In the genomic region with DNA sequence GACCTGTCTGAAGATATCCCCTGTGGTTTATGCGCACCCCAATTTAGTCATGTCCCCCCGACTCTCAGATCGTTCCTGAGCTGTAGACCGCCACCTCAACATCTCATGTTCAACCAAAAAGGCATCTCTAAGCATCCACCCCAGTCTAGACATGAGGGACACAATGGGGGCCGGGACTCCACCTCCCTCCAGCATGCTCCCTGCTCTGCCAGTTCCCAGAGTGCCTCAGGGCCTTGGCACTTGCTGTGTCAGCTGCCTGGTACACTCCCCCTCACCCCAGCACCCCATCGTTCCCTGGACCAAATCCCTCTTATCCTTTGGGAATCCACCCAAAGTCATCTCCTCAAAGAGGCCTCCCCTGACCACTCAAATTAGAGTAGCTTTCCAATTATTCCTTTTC, we compare ENCODE assay signal across 20 cellular contexts. TPM values are rescaled to one million over a fixed set of nuclear protein-coding genes. Genes with fewer than 3 reads are reported as not detected.
DNase-seq lines count a peak whose midpoint lies in the region; ATAC-seq and TF ChIP-seq lines count a peak whose summit lies in the region.
"Had no signal": no experiment of that assay in that cellular context is flagged by ENCODE, and none has a peak within 500 bp of the region (broad histone marks: within the 10 kb centered on the region; RNA-seq: fewer than 3 reads in every experiment).

No MANE protein-coding gene starts in this region.

- H3K9ac ChIP-seq in GM23248: no peak overlapping the region

- intact Hi-C loops in stomach (cut with DNase I; ENCODE audit: low total_unique reads): loop anchor here (10.0 kb wide), 1 partner anchor 86 kb away; no protein-coding TSS in a partner anchor

- H2AFZ ChIP-seq in GM23248: no peak overlapping the region

- H3K9me3 ChIP-seq in GM23248 (ENCODE audit: low read depth) (no peaks in the 10 kb centered on the region), stomach (no peaks in the 10 kb centered on the region)
- H3K9me3 ChIP-seq: neutrophil had no signal

- H3K27me3 Mint-ChIP-seq in brain (peaks cover 8% of the 10 kb centered on the region), nephron (ENCODE audit: low read depth) (no peaks in the 10 kb centered on the region)
- H3K27me3 Mint-ChIP-seq: activated CD4-positive, alpha-beta T cell treated with anti-CD3 and anti-CD28 coated beads, Interleukin-2, amount 10 ng/mL, durations not matched to agents 24 days and 14 days had no signal

- H3K27ac Mint-ChIP-seq in brain (peak overlapping the region in 4 of 5 experiments; percentile 9 to 59 (median 40)), nephron (peak overlapping the region; percentile 36 to 72 (median 56))
- H3K27ac Mint-ChIP-seq: activated CD4-positive, alpha-beta T cell treated with anti-CD3 and anti-CD28 coated beads, Interleukin-2, amount 10 ng/mL, durations not matched to agents 24 days and 14 days; effector memory CD8-positive, alpha-beta T cell; mesothelial cell of epicardium; stimulated activated naive CD8-positive, alpha-beta T cell treated with anti-CD3 and anti-CD28 coated beads, Interleukin-15, Interleukin-2, amounts not matched to agents 100 ng/mL and 50 ng/mL, for 24 hours; T-cell had no signal

- no peak for TF ChIP-seq EP300 in stomach (IDR thresholded peaks at IDR 0.05)

- H3K4me2 ChIP-seq in GM23248 (ENCODE audit: unreplicated experiment): no peak overlapping the region

- H3K27ac ChIP-seq in GM23248 (peak overlapping the region; percentile 52), stomach (peak overlapping the region in 4 of 5 donors; percentile 25 to 89 (median 87)), coronary artery (peak overlapping the region in 1 of 2 donors; percentile 92)
- H3K27ac ChIP-seq: neutrophil had no signal

- TF ChIP-seq POLR2A in stomach (IDR thresholded peaks at IDR 0.05): no peak

- H3F3A ChIP-seq in GM23248 (ENCODE audit: insufficient read depth): 0 out of 2 replicates have a peak, but pooled peaks cover 5% of the 10 kb centered on the region

- H3K4me3 Mint-ChIP-seq in brain (peak overlapping the region in 1 of 5 experiments; percentile 10), nephron (peak overlapping the region; percentile 53 to 80 (median 64))
- H3K4me3 Mint-ChIP-seq: activated CD4-positive, alpha-beta T cell treated with anti-CD3 and anti-CD28 coated beads, Interleukin-2, amount 10 ng/mL, durations not matched to agents 24 days and 14 days; central memory CD8-positive, alpha-beta T cell; effector memory CD8-positive, alpha-beta T cell; stimulated activated naive CD8-positive, alpha-beta T cell treated with anti-CD3 and anti-CD28 coated beads, Interleukin-15, Interleukin-2, amounts not matched to agents 100 ng/mL and 50 ng/mL, for 24 hours; T-cell had no signal

- H3K4me1 ChIP-seq in GM23248 (ENCODE audit: insufficient read depth): peaks cover 24% of the 10 kb centered on the region
- H3K4me1 ChIP-seq in stomach: peaks cover 26 to 58% (median 42%) of the 10 kb centered on the region in 4 donors

- in situ Hi-C loops in GM23248 (cut with MboI): loop anchor here (5.0 to 10.0 kb wide), 2 partner anchors 88 to 196 kb away; no protein-coding TSS in a partner anchor

- no peak for TF ChIP-seq CTCF in brain (conservative IDR thresholded peaks at IDR 0.05)
- TF ChIP-seq CTCF in nephron (IDR thresholded peaks at IDR 0.05; ENCODE audit: unreplicated experiment in 3 of 3): no peak
- TF ChIP-seq CTCF in stomach (IDR thresholded peaks at IDR 0.05): no peak
- no peak for TF ChIP-seq CTCF in coronary artery (IDR thresholded peaks at IDR 0.05)

- no peak for ATAC-seq in activated CD4-positive, CD25-positive, alpha-beta regulatory T cell treated with anti-CD3 and anti-CD28 coated beads, Interleukin-2, amount 50 U/mL, for 24 hours
- ATAC-seq: effector memory CD8-positive, alpha-beta T cell; T-cell had no signal

- H3K9me2 ChIP-seq in GM23248 (ENCODE audit: insufficient read depth): no peaks in the 10 kb centered on the region

- H3K79me2 ChIP-seq in GM23248 (ENCODE audit: insufficient read depth): peaks cover 97% of the 10 kb centered on the region

- no peak for DNase-seq in GM23248
- no peak for DNase-seq in stomach
- no peak for DNase-seq in inferior parietal cortex (ENCODE audit: extremely low spot score)
- DNase-seq in activated T-cell treated with anti-CD3 and anti-CD28 coated beads for 4 hours: no peak
- no peak for DNase-seq in coronary artery (ENCODE audit: low spot score)
- DNase-seq: activated CD4-positive, alpha-beta T cell treated with anti-CD3 and anti-CD28 coated beads, Interleukin-2, amount 10 ng/mL, durations not matched to agents 24 days and 14 days; activated CD8-positive, alpha-beta memory T cell treated with anti-CD3 and anti-CD28 coated beads, Interleukin-2, amount 50 U/mL, for 4 hours; effector memory CD8-positive, alpha-beta T cell; GF-D8; NCI-H1092 treated with DMSO at 0.1 percent for 48 hours; NCI-H510A; SIG-M5; T-cell had no signal

- H3K9me3 Mint-ChIP-seq in brain (peaks cover 0 to 4% (median 0%) of the 10 kb centered on the region in 5 experiments), nephron (no peaks in the 10 kb centered on the region)
- H3K9me3 Mint-ChIP-seq: activated CD4-positive, alpha-beta T cell treated with anti-CD3 and anti-CD28 coated beads, Interleukin-2, amount 10 ng/mL, durations not matched to agents 24 days and 14 days; central memory CD8-positive, alpha-beta T cell; effector memory CD8-positive, alpha-beta T cell; mesothelial cell of epicardium; stimulated activated naive CD8-positive, alpha-beta T cell treated with anti-CD3 and anti-CD28 coated beads, Interleukin-15, Interleukin-2, amounts not matched to agents 100 ng/mL and 50 ng/mL, for 24 hours; T-cell had no signal

- no peaks in the 10 kb centered on the region for H3K27me3 ChIP-seq in GM23248 (replicated peaks; ENCODE audit: insufficient read depth)
- H3K27me3 ChIP-seq in stomach: no peaks in the 10 kb centered on the region
- H3K27me3 ChIP-seq: neutrophil had no signal

- 67 to 73% methylated on average over 6 of the region's 6 CpGs for WGBS in GM23248 (ENCODE audit: low coverage in 1 of 2, low lambda C conversion rate in 2 of 2, missing lambda C conversion rate in 2 of 2), 2 experiments
- 74 to 86% (median 79%) methylated on average over 6 of the region's 6 CpGs for WGBS in stomach, 5 donors

- H3K36me3 Mint-ChIP-seq in brain: peaks cover 8% of the 10 kb centered on the region
- peaks cover 14% of the 10 kb centered on the region for H3K36me3 Mint-ChIP-seq in nephron (ENCODE audit: low read depth)
- H3K36me3 Mint-ChIP-seq: T-cell had no signal

- H3K36me3 ChIP-seq in GM23248 (ENCODE audit: low read depth) (peaks cover 12% of the 10 kb centered on the region; the same call in 1 of the 2 replicates), stomach (no peaks in the 10 kb centered on the region)
- H3K36me3 ChIP-seq: neutrophil had no signal

- H3K4me1 Mint-ChIP-seq in brain (peaks cover 31% of the 10 kb centered on the region), nephron (peaks cover 29% of the 10 kb centered on the region)
- H3K4me1 Mint-ChIP-seq: activated CD4-positive, alpha-beta T cell treated with anti-CD3 and anti-CD28 coated beads, Interleukin-2, amount 10 ng/mL, durations not matched to agents 24 days and 14 days; central memory CD8-positive, alpha-beta T cell; T-cell had no signal

- peaks cover 11% of the 10 kb centered on the region; the same call in 1 of the 2 replicates for H4K20me1 ChIP-seq in GM23248 (ENCODE audit: insufficient read depth)

- no peak overlapping the region for H3K4me3 ChIP-seq in GM23248
- H3K4me3 ChIP-seq in stomach: no peak overlapping the region
- no peak overlapping the region for H3K4me3 ChIP-seq in coronary artery

RNA-seq across cellular contexts. Expression of gene TNS1, which starts 22.2 kb away (rescaled TPM):
- total RNA-seq in GM23248 (2014; rRNA removed; shearing (Covaris generic)): 99.3 and 104 TPM in 2 replicates
- polyA plus RNA-seq in GM23248 (2016; fragmentation: Nextera tagmentation; extraction: Ambion mirVana) (78.6 and 81.6 TPM in 2 replicates), brain (ENCODE audit: insufficient read depth, low read depth, low replicate concordance) (23.1 TPM), stomach (10 to 100 TPM; 18.5 to 44.9 (median 33.2) TPM)
- total RNA-seq in stomach: 100 to 1,000 TPM; 145 to 682 (median 198) TPM
